Comparison of ENCODE assay signal across 1 cellular context in genomic region chr1:203273206-203273868, GRCh38.
TF ChIP-seq lines count a peak whose summit lies in the region.

No MANE protein-coding gene starts in this region.

TF ChIP-seq in K562, 482 proteins besides CTCF, POLR2A, EP300 and RAD21 (continued from another document and continues in another):
- TF ChIP-seq AFF4 (CRISPR knock-in tag; IDR thresholded peaks at IDR 0.05): peak; percentile 50; the same call in 1 of the 2 replicates
- no peak for TF ChIP-seq RBM39 (optimal IDR thresholded peaks at IDR 0.05; ENCODE audit: low read depth, low read length)
- peak in 1 of 2 experiments; percentile 47; a peak in 1 of 3 replicates for TF ChIP-seq CBX3 (IDR thresholded peaks at IDR 0.05; ENCODE audit: borderline replicate concordance in 1 of 2, low read length in 2 of 2)
- TF ChIP-seq ZNF639 (CRISPR knock-in tag; conservative IDR thresholded peaks at IDR 0.05 in 1 of 2, IDR thresholded peaks at IDR 0.05 in 1 of 2): no peak
- no peak for TF ChIP-seq TCFL5 (CRISPR knock-in tag; conservative IDR thresholded peaks at IDR 0.05)
- no peak for TF ChIP-seq CEBPZ (IDR thresholded peaks at IDR 0.05; ENCODE audit: borderline replicate concordance, low read depth, low read length)
- no peak for TF ChIP-seq HDAC3 (IDR thresholded peaks at IDR 0.05; ENCODE audit: borderline replicate concordance, partially characterized antibody)
- no peak for TF ChIP-seq TRIM24 (IDR thresholded peaks at IDR 0.05)
- no peak for TF ChIP-seq ZNF644 (tag; IDR thresholded peaks at IDR 0.05; ENCODE audit: low read depth)
- TF ChIP-seq MTF1 (CRISPR knock-in tag; IDR thresholded peaks at IDR 0.05; ENCODE audit: borderline replicate concordance): no peak
- TF ChIP-seq POU5F1 (IDR thresholded peaks at IDR 0.05; ENCODE audit: borderline replicate concordance, low read depth, low read length, partially characterized antibody): peak; percentile 52
- no peak for TF ChIP-seq IFI16 (CRISPR knock-in tag; IDR thresholded peaks at IDR 0.05)
- no peak for TF ChIP-seq KLF13 (tag; IDR thresholded peaks at IDR 0.05; ENCODE audit: borderline replicate concordance, low read depth)
- TF ChIP-seq ZBTB43 (CRISPR knock-in tag; IDR thresholded peaks at IDR 0.05): no peak
- TF ChIP-seq PURB (CRISPR knock-in tag; IDR thresholded peaks at IDR 0.05; ENCODE audit: low read depth): no peak
- no peak for TF ChIP-seq ZNF609 (CRISPR knock-in tag; IDR thresholded peaks at IDR 0.05; ENCODE audit: borderline replicate concordance)
- TF ChIP-seq HNRNPH1 (optimal IDR thresholded peaks at IDR 0.05; ENCODE audit: low read depth, low read length): no peak
- no peak for TF ChIP-seq RBM17 (IDR thresholded peaks at IDR 0.05; ENCODE audit: borderline replicate concordance, low read depth, low read length)
- no peak for TF ChIP-seq ZNF133 (CRISPR knock-in tag; IDR thresholded peaks at IDR 0.05)
- TF ChIP-seq ILK (tag; IDR thresholded peaks at IDR 0.05; ENCODE audit: borderline replicate concordance, low read depth): no peak
- TF ChIP-seq KLF16 (IDR thresholded peaks at IDR 0.05): no peak
- peak; percentile 44; the same call in 1 of the 2 replicates for TF ChIP-seq ZNF511 (CRISPR knock-in tag; IDR thresholded peaks at IDR 0.05)
- TF ChIP-seq ZNF583 (CRISPR knock-in tag; IDR thresholded peaks at IDR 0.05): no peak
- no peak; the same call in 1 of the 2 replicates for TF ChIP-seq ZNF143 (CRISPR knock-in tag; IDR thresholded peaks at IDR 0.05)
- TF ChIP-seq MEF2D (tag; conservative IDR thresholded peaks at IDR 0.05; ENCODE audit: low read depth): no peak
- TF ChIP-seq ZBTB26 (CRISPR knock-in tag; IDR thresholded peaks at IDR 0.05): no peak; the same call in 1 of the 2 replicates
- peak; percentile 61; the same call in 1 of the 2 replicates for TF ChIP-seq ZNF24 (IDR thresholded peaks at IDR 0.05)
- peak; percentile 16 for TF ChIP-seq PRDM10 (IDR thresholded peaks at IDR 0.05; ENCODE audit: partially characterized antibody)
- no peak for TF ChIP-seq CBX8 (IDR thresholded peaks at IDR 0.05; ENCODE audit: borderline replicate concordance, extremely low read depth, low read depth, low read length, poor library complexity, severe bottlenecking)
- TF ChIP-seq PCBP1 (IDR thresholded peaks at IDR 0.05; ENCODE audit: low read depth, low read length, poor library complexity, severe bottlenecking): no peak
- TF ChIP-seq GABPA (tag; conservative IDR thresholded peaks at IDR 0.05; ENCODE audit: low read depth): no peak
- TF ChIP-seq BRF1 (IDR thresholded peaks at IDR 0.05; ENCODE audit: borderline replicate concordance, extremely low read depth, insufficient read length): no peak
- no peak for TF ChIP-seq ETS1 (conservative IDR thresholded peaks at IDR 0.05; ENCODE audit: control insufficient read depth, low read depth, low read length)
- no peak for TF ChIP-seq TCF15 (CRISPR knock-in tag; IDR thresholded peaks at IDR 0.05)
- no peak for TF ChIP-seq ZNF431 (CRISPR knock-in tag; IDR thresholded peaks at IDR 0.05)
